In genomic region chr1:208654241-208654640, GRCh38 we compare ENCODE assay signal across 2 cellular contexts.
TF ChIP-seq lines count a peak whose summit lies in the region.

No MANE protein-coding gene starts in this region.

TF ChIP-seq in IMR-90, 13 proteins besides CTCF, POLR2A, EP300 and RAD21 (continued from another document):
- TF ChIP-seq RFX5 (IDR thresholded peaks at IDR 0.05; ENCODE audit: low read depth, low read length) (no peak), CHD1 (IDR thresholded peaks at IDR 0.05; ENCODE audit: low read depth, low read length) (no peak), CEBPB (IDR thresholded peaks at IDR 0.05; ENCODE audit: low read depth, low read length) (no peak)

TF ChIP-seq in liver, 16 proteins besides CTCF, POLR2A, EP300 and RAD21 (continued from another document):
- TF ChIP-seq YY1 (IDR thresholded peaks at IDR 0.05): no peak
- TF ChIP-seq TAF1 (conservative IDR thresholded peaks at IDR 0.05): no peak
- no peak for TF ChIP-seq FOXA2 (IDR thresholded peaks at IDR 0.05)
- TF ChIP-seq SP1 (IDR thresholded peaks at IDR 0.05): no peak
- TF ChIP-seq, protein P1, sequence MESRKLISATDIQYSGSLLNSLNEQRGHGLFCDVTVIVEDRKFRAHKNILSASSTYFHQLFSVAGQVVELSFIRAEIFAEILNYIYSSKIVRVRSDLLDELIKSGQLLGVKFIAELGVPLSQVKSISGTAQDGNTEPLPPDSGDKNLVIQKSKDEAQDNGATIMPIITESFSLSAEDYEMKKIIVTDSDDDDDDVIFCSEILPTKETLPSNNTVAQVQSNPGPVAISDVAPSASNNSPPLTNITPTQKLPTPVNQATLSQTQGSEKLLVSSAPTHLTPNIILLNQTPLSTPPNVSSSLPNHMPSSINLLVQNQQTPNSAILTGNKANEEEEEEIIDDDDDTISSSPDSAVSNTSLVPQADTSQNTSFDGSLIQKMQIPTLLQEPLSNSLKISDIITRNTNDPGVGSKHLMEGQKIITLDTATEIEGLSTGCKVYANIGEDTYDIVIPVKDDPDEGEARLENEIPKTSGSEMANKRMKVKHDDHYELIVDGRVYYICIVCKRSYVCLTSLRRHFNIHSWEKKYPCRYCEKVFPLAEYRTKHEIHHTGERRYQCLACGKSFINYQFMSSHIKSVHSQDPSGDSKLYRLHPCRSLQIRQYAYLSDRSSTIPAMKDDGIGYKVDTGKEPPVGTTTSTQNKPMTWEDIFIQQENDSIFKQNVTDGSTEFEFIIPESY (IDR thresholded peaks at IDR 0.05): no peak
- TF ChIP-seq JUND (IDR thresholded peaks at IDR 0.05): no peak
- TF ChIP-seq FOXA1 (IDR thresholded peaks at IDR 0.05): no peak
- TF ChIP-seq ATF3 (IDR thresholded peaks at IDR 0.05): no peak
